In genomic region chr11:82864268-82864667, GRCh38 we compare ENCODE assay signal across 8 cellular contexts. TPM values are rescaled to one million over a fixed set of nuclear protein-coding genes. Genes with fewer than 3 reads are reported as not detected.
DNase-seq lines count a peak whose midpoint lies in the region; ATAC-seq and TF ChIP-seq lines count a peak whose summit lies in the region.

No MANE protein-coding gene starts in this region.

- no peaks in the 10 kb centered on the region for H3K27me3 Mint-ChIP-seq in Calu3 (ENCODE audit: unreplicated experiment)
- H3K27me3 Mint-ChIP-seq in activated CD8-positive, alpha-beta T cell treated with anti-CD3 and anti-CD28 coated beads for 36 hours = no peaks in the 10 kb centered on the region

- H3K4me1 ChIP-seq in heart right ventricle = peaks cover 0 to 47% (median 13%) of the 10 kb centered on the region in 9 donors

- H3K36me3 ChIP-seq in heart right ventricle = no peaks in the 10 kb centered on the region

- DNase-seq in Calu3 (peak; percentile 61), HCEC 1CT (peak; percentile 84), NCI-H526 treated with DMSO at 0.1 percent for 48 hours (lab: John Stamatoyannopoulos, UW) (peak; percentile 57), heart right ventricle (peak; percentile 17 to 28), retina (peak; percentile 47), DMS114 treated with DMSO at 0.1 percent for 48 hours (lab: John Stamatoyannopoulos, UW; ENCODE audit: unreplicated experiment) (no peak)
- DNase-seq in activated CD8-positive, alpha-beta T cell treated with anti-CD3 and anti-CD28 coated beads for 36 hours = peak; percentile 43

- POLR2A ChIA-PET in activated CD8-positive, alpha-beta T cell treated with anti-CD3 and anti-CD28 coated beads for 36 hours (lab: Charles Lee) = no interaction called here

- peak; percentile 49 for ATAC-seq in activated CD8-positive, alpha-beta T cell treated with anti-CD3 and anti-CD28 coated beads for 36 hours
- ATAC-seq in heart right ventricle (peak; percentile 46 to 86 (median 61)), HG03045 (IDR thresholded peaks at IDR 0.05; ENCODE audit: unreplicated experiment) (no peak)

- H3K27ac ChIP-seq in heart right ventricle = no peak overlapping the region

- no peak overlapping the region for H3K27ac Mint-ChIP-seq in Calu3 (ENCODE audit: unreplicated experiment)
- no peak overlapping the region for H3K27ac Mint-ChIP-seq in activated CD8-positive, alpha-beta T cell treated with anti-CD3 and anti-CD28 coated beads for 36 hours

- H3K4me3 ChIP-seq in heart right ventricle = no peak overlapping the region

- H3K4me1 Mint-ChIP-seq in Calu3 (ENCODE audit: low read depth, unreplicated experiment) = peaks cover 8% of the 10 kb centered on the region
- H3K4me1 Mint-ChIP-seq in activated CD8-positive, alpha-beta T cell treated with anti-CD3 and anti-CD28 coated beads for 36 hours (ENCODE audit: low read depth) = peaks cover 22% of the 10 kb centered on the region

- no peaks in the 10 kb centered on the region for H3K9me3 ChIP-seq in heart right ventricle

- TF ChIP-seq CTCF in Calu3 (IDR thresholded peaks at IDR 0.05; ENCODE audit: unreplicated experiment) (peak; percentile 49), heart right ventricle (IDR thresholded peaks at IDR 0.05) (peak in 7 of 9 donors; percentile 46 to 66 (median 56))
- TF ChIP-seq CTCF in activated CD8-positive, alpha-beta T cell treated with anti-CD3 and anti-CD28 coated beads for 36 hours (IDR thresholded peaks at IDR 0.05) = peak; percentile 35

- H3K27me3 ChIP-seq in heart right ventricle = no peaks in the 10 kb centered on the region

- no peak overlapping the region for H3K4me3 Mint-ChIP-seq in Calu3 (ENCODE audit: low read depth, unreplicated experiment)
- no peak overlapping the region for H3K4me3 Mint-ChIP-seq in activated CD8-positive, alpha-beta T cell treated with anti-CD3 and anti-CD28 coated beads for 36 hours

- H3K36me3 Mint-ChIP-seq in Calu3 (ENCODE audit: insufficient read depth, unreplicated experiment) = no peaks in the 10 kb centered on the region
- no peaks in the 10 kb centered on the region for H3K36me3 Mint-ChIP-seq in activated CD8-positive, alpha-beta T cell treated with anti-CD3 and anti-CD28 coated beads for 36 hours (ENCODE audit: low read depth)

- intact Hi-C loops in Calu3 (cut with micrococcal nuclease; ENCODE audit: unreplicated experiment) = loop anchor here (1.0 kb wide), 2 partner anchors 89 to 146 kb away; no protein-coding TSS in a partner anchor
- intact Hi-C loops in activated CD8-positive, alpha-beta T cell treated with anti-CD3 and anti-CD28 coated beads for 36 hours (cut with micrococcal nuclease) = no loop called here
- intact Hi-C loops in heart right ventricle (cut with DNase I) = loop anchor here in 6 of 10 donors (2.0 to 10.0 kb wide), 6 partner anchors 61 to 149 kb away; no protein-coding TSS in a partner anchor

- H3K9me3 Mint-ChIP-seq in Calu3 (ENCODE audit: low read depth, unreplicated experiment) = no peaks in the 10 kb centered on the region
- no peaks in the 10 kb centered on the region for H3K9me3 Mint-ChIP-seq in activated CD8-positive, alpha-beta T cell treated with anti-CD3 and anti-CD28 coated beads for 36 hours

- 30 to 33% methylated on average over 5 of the region's 5 CpGs for WGBS in heart right ventricle, 2 donors

- no TSS peak for BruUV-seq in Calu3 (replicated peaks; lab: Mats Ljungman, UMichigan)

- CTCF ChIA-PET in Calu3 (lab: Charles Lee) = no interaction called here
- CTCF ChIA-PET in activated CD8-positive, alpha-beta T cell treated with anti-CD3 and anti-CD28 coated beads for 36 hours (lab: Charles Lee) = interaction anchor here (1.3 to 1.9 kb wide), 2 partner anchors 20 to 146 kb away, joined by 5 to 6 read pairs; no protein-coding TSS in a partner anchor

RNA-seq across cellular contexts. Expression of gene PRCP, which starts 36.0 kb away (rescaled TPM):
- total RNA-seq in Calu3 (2022) (22.0 and 22.7 TPM in 2 replicates), heart right ventricle (10 to 100 TPM; 28.8 to 89.8 (median 41.4) TPM)
- 10 to 100 TPM; 21.8 to 29.9 TPM for total RNA-seq in activated CD8-positive, alpha-beta T cell treated with anti-CD3 and anti-CD28 coated beads for 36 hours
- 10 to 100 TPM; 18.0 to 42.0 TPM for polyA plus RNA-seq in heart right ventricle

RNA-seq across cellular contexts. Expression of gene DDIAS, which starts 37.3 kb away (rescaled TPM):
- total RNA-seq in Calu3 (2022) (10.9 and 14.1 TPM in 2 replicates), heart right ventricle (1 to 10 TPM in 3 of 10 donors, under 1 TPM in 7; 0.13 to 2.4 (median 0.65) TPM)
- 10 to 100 TPM; 19.5 to 22.3 TPM for total RNA-seq in activated CD8-positive, alpha-beta T cell treated with anti-CD3 and anti-CD28 coated beads for 36 hours
- under 1 TPM; 0.37 to 0.38 TPM for polyA plus RNA-seq in heart right ventricle
